14 cellular contexts compared by ENCODE assay signal in the genomic region with DNA sequence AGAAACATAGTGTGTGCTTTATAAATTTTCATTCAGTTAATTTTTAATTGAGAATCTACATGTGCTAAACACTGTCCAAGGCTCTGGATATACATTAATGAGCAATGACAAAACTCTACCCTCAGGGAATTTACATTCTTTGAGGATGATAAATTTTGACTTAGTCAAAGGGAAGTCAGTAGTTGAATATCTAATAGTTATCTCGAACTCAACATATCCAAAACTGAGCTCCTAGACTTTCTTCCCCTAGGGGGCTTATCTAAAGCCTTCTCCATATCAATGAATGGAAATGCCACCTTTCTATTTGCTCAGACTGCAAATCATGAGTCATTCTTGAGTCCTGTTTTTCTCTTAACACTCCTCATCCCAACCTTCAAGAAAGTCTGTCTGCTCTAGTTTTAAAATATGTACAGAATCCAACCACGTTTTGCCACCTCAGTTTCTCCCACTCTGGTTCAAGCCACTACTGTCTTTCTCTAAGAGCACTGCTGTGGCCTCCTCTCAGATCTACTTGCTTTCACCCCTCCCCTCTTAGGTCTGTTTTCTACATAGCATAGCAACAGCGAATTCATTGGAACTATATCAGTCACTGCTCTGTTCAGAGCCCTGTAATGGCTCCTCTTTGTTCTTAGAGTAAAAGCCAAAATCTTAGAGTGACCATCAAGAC. TPM values are rescaled to one million over a fixed set of nuclear protein-coding genes. Genes with fewer than 3 reads are reported as not detected.
DNase-seq lines count a peak whose midpoint lies in the region; ATAC-seq and TF ChIP-seq lines count a peak whose summit lies in the region.
"Had no signal": no experiment of that assay in that cellular context is flagged by ENCODE, and none has a peak within 500 bp of the region (broad histone marks: within the 10 kb centered on the region; RNA-seq: fewer than 3 reads in every experiment).

No MANE protein-coding gene starts in this region.

- H3K4me3 Mint-ChIP-seq in activated B cell treated with CpG ODN at 0.5 μM for 24 hours: no peak overlapping the region
- H3K4me3 Mint-ChIP-seq in stimulated activated effector memory CD8-positive, alpha-beta T cell treated with anti-CD3 and anti-CD28 coated beads, Interleukin-12 subunit alpha, Interleukin-12 subunit beta, amount 100 ng/mL, for 72 hours: no peak overlapping the region
- H3K4me3 Mint-ChIP-seq: B cell; CD4-positive, alpha-beta memory T cell had no signal

- H3K9ac ChIP-seq in trophoblast cell (ENCODE audit: low read length): no peak overlapping the region

- no peak for TF ChIP-seq POLR2A in suprapubic skin (IDR thresholded peaks at IDR 0.05)

- no peak for TF ChIP-seq EP300 in suprapubic skin (IDR thresholded peaks at IDR 0.05)

- POLR2A ChIA-PET in activated B cell treated with CpG ODN at 0.5 μM for 24 hours (lab: Charles Lee): no interaction called here

- H4K12ac ChIP-seq in trophoblast cell (ENCODE audit: low read depth, low read length): no peak overlapping the region

- no peaks in the 10 kb centered on the region for H3K9me3 Mint-ChIP-seq in activated B cell treated with CpG ODN at 0.5 μM for 24 hours
- peaks cover 3% of the 10 kb centered on the region for H3K9me3 Mint-ChIP-seq in stimulated activated effector memory CD8-positive, alpha-beta T cell treated with anti-CD3 and anti-CD28 coated beads, Interleukin-12 subunit alpha, Interleukin-12 subunit beta, amount 100 ng/mL, for 72 hours

- no peak overlapping the region for H3K4ac ChIP-seq in trophoblast cell (ENCODE audit: low read depth, low read length)

- H2AK5ac ChIP-seq in trophoblast cell (ENCODE audit: low read length): no peak overlapping the region

- H3K18ac ChIP-seq in trophoblast cell (ENCODE audit: low read length): no peak overlapping the region

- H3K36me3 Mint-ChIP-seq in activated B cell treated with CpG ODN at 0.5 μM for 24 hours (ENCODE audit: low read depth): no peaks in the 10 kb centered on the region
- no peaks in the 10 kb centered on the region for H3K36me3 Mint-ChIP-seq in stimulated activated effector memory CD8-positive, alpha-beta T cell treated with anti-CD3 and anti-CD28 coated beads, Interleukin-12 subunit alpha, Interleukin-12 subunit beta, amount 100 ng/mL, for 72 hours
- H3K36me3 Mint-ChIP-seq: CD4-positive, alpha-beta memory T cell had no signal

- H2AFZ ChIP-seq in trophoblast cell (ENCODE audit: insufficient read depth, low read length, poor library complexity): no peak overlapping the region

- H2BK120ac ChIP-seq in trophoblast cell (ENCODE audit: insufficient read depth, low read length, poor library complexity): no peak overlapping the region

- H4K8ac ChIP-seq in trophoblast cell (ENCODE audit: low read depth, low read length): no peak overlapping the region

- H2BK5ac ChIP-seq in trophoblast cell (ENCODE audit: low read depth, low read length, poor library complexity): no peak overlapping the region

- H3K4me1 ChIP-seq in trophoblast cell (ENCODE audit: control insufficient read depth in 1 of 2, insufficient read depth in 2 of 2, low read length in 2 of 2) (no peaks in the 10 kb centered on the region), suprapubic skin (peaks cover 7% of the 10 kb centered on the region)

- H3K27ac Mint-ChIP-seq in activated B cell treated with CpG ODN at 0.5 μM for 24 hours: peak overlapping the region; percentile 3
- H3K27ac Mint-ChIP-seq in stimulated activated effector memory CD8-positive, alpha-beta T cell treated with anti-CD3 and anti-CD28 coated beads, Interleukin-12 subunit alpha, Interleukin-12 subunit beta, amount 100 ng/mL, for 72 hours: no peak overlapping the region
- H3K27ac Mint-ChIP-seq: B cell; CD4-positive, alpha-beta memory T cell had no signal

- TF ChIP-seq CTCF in activated B cell treated with CpG ODN at 0.5 μM for 24 hours (IDR thresholded peaks at IDR 0.05): no peak
- TF ChIP-seq CTCF in suprapubic skin (IDR thresholded peaks at IDR 0.05): no peak

- ATAC-seq in GM19351 (IDR thresholded peaks at IDR 0.05; ENCODE audit: unreplicated experiment) (peak; percentile 32), HG02884 (IDR thresholded peaks at IDR 0.05; ENCODE audit: unreplicated experiment) (peak; percentile 29), activated B cell treated with CpG ODN at 0.5 μM for 24 hours (ENCODE audit: low read depth) (no peak)
- ATAC-seq in stimulated activated effector memory CD8-positive, alpha-beta T cell treated with anti-CD3 and anti-CD28 coated beads, Interleukin-12 subunit alpha, Interleukin-12 subunit beta, amount 100 ng/mL, for 72 hours: no peak

- H3K9me3 ChIP-seq in trophoblast cell (ENCODE audit: insufficient read depth, low read depth, low read length) (no peaks in the 10 kb centered on the region), suprapubic skin (no peaks in the 10 kb centered on the region)

- H3K79me1 ChIP-seq in trophoblast cell (ENCODE audit: low read length): no peaks in the 10 kb centered on the region

- intact Hi-C loops in activated B cell treated with CpG ODN at 0.5 μM for 24 hours (cut with micrococcal nuclease): no loop called here

- CTCF ChIA-PET in activated B cell treated with CpG ODN at 0.5 μM for 24 hours (lab: Charles Lee): interaction anchor here (1.2 kb wide), 1 partner anchor 10 kb away, joined by 5 read pairs; a partner anchor contains a TSS

- no peak overlapping the region for H3K14ac ChIP-seq in trophoblast cell (ENCODE audit: low read length)

- H3K4me1 Mint-ChIP-seq in activated B cell treated with CpG ODN at 0.5 μM for 24 hours: peaks cover 9% of the 10 kb centered on the region
- H3K4me1 Mint-ChIP-seq in stimulated activated effector memory CD8-positive, alpha-beta T cell treated with anti-CD3 and anti-CD28 coated beads, Interleukin-12 subunit alpha, Interleukin-12 subunit beta, amount 100 ng/mL, for 72 hours: no peaks in the 10 kb centered on the region
- H3K4me1 Mint-ChIP-seq: CD4-positive, alpha-beta memory T cell had no signal

- no peak overlapping the region for H3K23ac ChIP-seq in trophoblast cell (ENCODE audit: low read length)

- H2BK12ac ChIP-seq in trophoblast cell (ENCODE audit: low read length): no peak overlapping the region

- H3K27me3 Mint-ChIP-seq in activated B cell treated with CpG ODN at 0.5 μM for 24 hours: no peaks in the 10 kb centered on the region
- H3K27me3 Mint-ChIP-seq: B cell had no signal

- no peak for DNase-seq in activated B cell treated with CpG ODN at 0.5 μM for 24 hours
- DNase-seq in trophoblast cell: peak; percentile 6 to 84
- no peak for DNase-seq in NCI-H1436 (lab: John Stamatoyannopoulos, UW)
- no peak for DNase-seq in germinal center (ENCODE audit: low spot score)
- no peak for DNase-seq in stimulated activated effector memory CD8-positive, alpha-beta T cell treated with anti-CD3 and anti-CD28 coated beads, Interleukin-12 subunit alpha, Interleukin-12 subunit beta, amount 100 ng/mL, for 72 hours (ENCODE audit: low spot score in 2 of 2)
- DNase-seq in suprapubic skin (ENCODE audit: low spot score in 2 of 2): no peak
- DNase-seq: CD4-positive, alpha-beta memory T cell; NCI-H2081; NCI-H510A treated with DMSO at 0.1 percent for 48 hours; RPMI8226 had no signal

- no CpG with 5 or more reads among the region's 3 CpGs for WGBS in trophoblast cell (ENCODE audit: extremely low coverage, insufficient coverage, insufficient read length)
- 66% methylated on average over 3 of the region's 3 CpGs for WGBS in suprapubic skin

- H3K79me2 ChIP-seq in trophoblast cell (ENCODE audit: control insufficient read depth, insufficient read depth, low read length, poor library complexity): no peaks in the 10 kb centered on the region

- H3K4me3 ChIP-seq in trophoblast cell (ENCODE audit: low read depth, low read length) (no peak overlapping the region), suprapubic skin (no peak overlapping the region)

- H3K27ac ChIP-seq in trophoblast cell (ENCODE audit: low read depth, low read length) (no peak overlapping the region), suprapubic skin (no peak overlapping the region)

- H3K4me2 ChIP-seq in trophoblast cell (ENCODE audit: low read length): no peak overlapping the region

- no peaks in the 10 kb centered on the region for H3K27me3 ChIP-seq in trophoblast cell (ENCODE audit: insufficient read depth, low read length)
- no peaks in the 10 kb centered on the region for H3K27me3 ChIP-seq in suprapubic skin

- H3K36me3 ChIP-seq in trophoblast cell (ENCODE audit: control insufficient read depth in 1 of 2, insufficient read depth in 2 of 2, low read length in 2 of 2) (no peaks in the 10 kb centered on the region), suprapubic skin (no peaks in the 10 kb centered on the region)

- H4K91ac ChIP-seq in trophoblast cell (ENCODE audit: low read depth, low read length): no peak overlapping the region

RNA-seq across cellular contexts. Expression of a gene that starts 9.5 kb away (rescaled TPM):
- total RNA-seq in activated B cell treated with CpG ODN at 0.5 μM for 24 hours: 6.5 and 6.7 TPM in 2 replicates
- polyA plus RNA-seq in trophoblast cell (2013): 1.7 and 1.8 TPM in 2 replicates
- total RNA-seq in suprapubic skin: 10 to 100 TPM; 13.2 to 27.4 (median 19.1) TPM
- total RNA-seq: CD4-positive, alpha-beta memory T cell; SK-MEL-5 had no signal

Comparison
In these comparisons a context has a peak if more than half of its experiments do, and no peak if none do; other contexts are left out.
1. ATAC-seq: peak in GM19351 (single experiment) and HG02884 (single experiment); none in activated B cell treated with CpG ODN at 0.5 μM for 24 hours (single experiment) and stimulated activated effector memory CD8-positive, alpha-beta T cell treated with anti-CD3 and anti-CD28 coated beads, Interleukin-12 subunit alpha, Interleukin-12 subunit beta, amount 100 ng/mL, for 72 hours (single experiment).
2. DNase-seq: peak in trophoblast cell (2 of 2); none in activated B cell treated with CpG ODN at 0.5 μM for 24 hours (single experiment), NCI-H1436 (single experiment), germinal center (single experiment), stimulated activated effector memory CD8-positive, alpha-beta T cell treated with anti-CD3 and anti-CD28 coated beads, Interleukin-12 subunit alpha, Interleukin-12 subunit beta, amount 100 ng/mL, for 72 hours (0 of 2) and suprapubic skin (0 of 2).